In the genomic region with DNA sequence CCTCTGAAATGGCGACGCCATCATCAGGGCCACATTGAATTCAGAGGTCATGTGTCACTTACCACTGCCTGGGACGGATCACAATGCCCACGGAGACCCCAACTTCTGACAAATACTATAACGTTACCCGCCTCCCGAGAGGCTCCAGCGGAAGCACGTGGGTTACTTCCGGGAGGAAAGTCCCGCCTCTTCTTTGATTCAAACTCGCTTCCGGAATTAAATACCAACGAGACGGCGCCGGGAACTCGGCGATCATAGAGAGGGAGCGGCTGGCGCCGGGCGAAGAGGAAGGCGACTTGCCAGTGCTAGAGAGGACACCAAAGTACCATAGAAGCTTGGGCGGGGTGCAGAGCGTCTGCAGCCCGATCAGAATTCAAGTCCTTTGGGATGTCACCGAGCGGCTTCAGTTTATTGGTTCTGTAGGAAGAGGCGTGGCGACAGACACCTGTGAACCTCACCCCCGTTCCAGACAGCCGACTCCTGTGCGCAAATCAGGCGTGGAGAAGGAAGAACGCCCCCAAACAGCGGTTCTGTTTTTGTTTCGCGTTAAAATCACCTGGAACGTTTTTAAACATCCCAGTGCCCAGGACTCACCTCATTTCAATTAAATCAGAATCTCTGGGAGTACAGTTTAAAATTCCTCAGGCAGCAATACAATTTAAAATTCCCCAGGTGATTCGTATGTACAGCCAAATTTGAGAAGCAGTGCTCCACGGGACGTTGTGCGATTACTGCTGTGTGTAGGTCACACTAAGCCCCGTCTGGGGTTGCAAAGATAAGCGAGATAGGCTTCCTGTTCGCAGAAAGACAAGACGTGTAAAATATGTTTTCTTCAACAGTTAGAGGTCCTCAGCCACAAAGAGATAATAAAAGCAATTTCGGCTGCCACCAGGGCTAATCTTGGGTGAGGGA, we compare ENCODE assay signal across 8 cellular contexts. TPM values are rescaled to one million over a fixed set of nuclear protein-coding genes. Genes with fewer than 3 reads are reported as not detected.
DNase-seq lines count a peak whose midpoint lies in the region; ATAC-seq and TF ChIP-seq lines count a peak whose summit lies in the region.

Gene TIMM10, minus strand, starts transcription at position 159 of the 912 bp plus-strand sequence. CDS start 565 bp downstream, outside the sequence.

- no peak for TF ChIP-seq CTCF in esophagus muscularis mucosa (IDR thresholded peaks at IDR 0.05)

- no peaks in the 10 kb centered on the region for H3K9me3 ChIP-seq in Karpas-422 (ENCODE audit: low read length)
- H3K9me3 ChIP-seq in esophagus muscularis mucosa, result no peaks in the 10 kb centered on the region
- no peaks in the 10 kb centered on the region for H3K9me3 ChIP-seq in muscle layer of duodenum (ENCODE audit: control insufficient read depth in 1 of 2, low read length in 2 of 2)

- no peaks in the 10 kb centered on the region for H4K20me1 ChIP-seq in Karpas-422 (ENCODE audit: insufficient read depth, low read depth, low read length)

- H3K27me3 ChIP-seq in Karpas-422 (ENCODE audit: low read length) (no peaks in the 10 kb centered on the region), esophagus muscularis mucosa (no peaks in the 10 kb centered on the region), muscle layer of duodenum (ENCODE audit: low read depth, low read length) (no peaks in the 10 kb centered on the region)

- under 1% methylated on average over 28 of the region's 49 CpGs for WGBS in esophagus muscularis mucosa

- H3K9me2 ChIP-seq in Karpas-422 (replicated peaks; ENCODE audit: insufficient read depth, low read length), result no peaks in the 10 kb centered on the region

- peak; percentile 96 for ATAC-seq in GM21825 (IDR thresholded peaks at IDR 0.05; ENCODE audit: unreplicated experiment)

- H3K4me3 ChIP-seq in Karpas-422 (ENCODE audit: low read length), result peak within 1 kb of the TSS; percentile 89
- peak within 1 kb of the TSS; percentile 57 to 80 (median 69) for H3K4me3 ChIP-seq in esophagus muscularis mucosa
- H3K4me3 ChIP-seq in muscle layer of duodenum (ENCODE audit: low read depth in 1 of 2, low read length in 2 of 2), result peak within 1 kb of the TSS; percentile 86 to 95

- peak within 1 kb of the TSS; percentile 77 for H3K27ac ChIP-seq in Karpas-422 (ENCODE audit: low read length)
- H3K27ac ChIP-seq in esophagus muscularis mucosa (replicated peaks in 1 of 4), result peak within 1 kb of the TSS; percentile 65 to 75 (median 70)
- H3K27ac ChIP-seq in muscle layer of duodenum (ENCODE audit: low read length), result peak within 1 kb of the TSS; percentile 85

- DNase-seq in DMS79 treated with DMSO at 0.1 percent for 48 hours (lab: John Stamatoyannopoulos, UW) (peak; percentile 99), Karpas-422 (peak; percentile 99), RKO (ENCODE audit: low spot score) (peak; percentile 99), activated T-helper 1 cell treated with Interleukin-2 at 50 U/mL for 16 hours (ENCODE audit: low read depth) (peak; percentile 89), esophagus muscularis mucosa (ENCODE audit: extremely low spot score) (peak; percentile 99)
- DNase-seq in stimulated activated CD8-positive, alpha-beta memory T cell treated with anti-CD3 and anti-CD28 coated beads, Interleukin-7, amount 100 ng/mL, for 4 hours (ENCODE audit: low read depth in 2 of 2), result peak; percentile 91 to 94

- intact Hi-C loops in esophagus muscularis mucosa (cut with DNase I), result no loop called here

- peak within 1 kb of the TSS; percentile 56; the same call in 1 of the 2 replicates for H2AFZ ChIP-seq in Karpas-422 (ENCODE audit: low read length)

- H3K79me2 ChIP-seq in Karpas-422 (ENCODE audit: low read length), result peaks cover 21% of the 10 kb centered on the region

- peak within 1 kb of the TSS; percentile 92 for H3K9ac ChIP-seq in Karpas-422 (ENCODE audit: low read length)

- TF ChIP-seq EP300 in esophagus muscularis mucosa (IDR thresholded peaks at IDR 0.05), result no peak

- H3K36me3 ChIP-seq in Karpas-422 (ENCODE audit: insufficient read depth, low read length), result peaks cover 5% of the 10 kb centered on the region; the same call in 1 of the 2 replicates
- H3K36me3 ChIP-seq in esophagus muscularis mucosa, result peaks cover 0 to 19% (median 12%) of the 10 kb centered on the region in 4 donors
- H3K36me3 ChIP-seq in muscle layer of duodenum (ENCODE audit: control insufficient read depth in 1 of 2, insufficient read depth in 2 of 2, low read length in 2 of 2), result peaks cover 5 to 12% of the 10 kb centered on the region in 2 donors

- H3K4me1 ChIP-seq in Karpas-422 (ENCODE audit: low read length) (peaks cover 23% of the 10 kb centered on the region), esophagus muscularis mucosa (peaks cover 13 to 23% (median 21%) of the 10 kb centered on the region in 4 donors), muscle layer of duodenum (ENCODE audit: control insufficient read depth in 1 of 2, insufficient read depth in 2 of 2, low read length in 2 of 2) (peaks cover 5 to 22% of the 10 kb centered on the region in 2 donors)

- TF ChIP-seq POLR2A in esophagus muscularis mucosa (IDR thresholded peaks at IDR 0.05; ENCODE audit: low read depth), result no peak

- peak within 1 kb of the TSS; percentile 86 for H3K4me2 ChIP-seq in Karpas-422 (ENCODE audit: low read depth, low read length, poor library complexity, severe bottlenecking)

RNA-seq across cellular contexts. Expression of gene TIMM10, which starts in this region (rescaled TPM):
- 48.0 and 49.8 TPM in 2 replicates for total RNA-seq in Karpas-422 (2014; rRNA removed; shearing (Covaris generic); ENCODE audit: low replicate concordance)
- 10 to 100 TPM; 41.9 to 49.1 (median 43.1) TPM for total RNA-seq in esophagus muscularis mucosa

Comparison
In these comparisons a context has a peak if more than half of its experiments do, and no peak if none do; other contexts are left out.
1. Peak in every context shown above with its lines: DNase-seq, ATAC-seq, H3K4me3 ChIP-seq and H3K27ac ChIP-seq.